In genomic region chr2:219812672-219813071, GRCh38 we compare ENCODE assay signal across 7 cellular contexts.
"Had no signal": no experiment of that assay in that cellular context is flagged by ENCODE, and none has a peak within 500 bp of the region (broad histone marks: within the 10 kb centered on the region; RNA-seq: fewer than 3 reads in every experiment).

No MANE protein-coding gene starts in this region.

- DNase-seq: GM23248, GOT3, H7, HFFc6 had no signal

- ATAC-seq: HCT116, HepG2 had no signal

- H3K27ac Mint-ChIP-seq: HFFc6, IgD-negative memory B cell had no signal

- H3K36me3 Mint-ChIP-seq: IgD-negative memory B cell had no signal

- H3K4me1 Mint-ChIP-seq: IgD-negative memory B cell had no signal

- H3K4me3 Mint-ChIP-seq: HFFc6 had no signal
